ENCODE assay signal across 1 cellular context in the genomic region with DNA sequence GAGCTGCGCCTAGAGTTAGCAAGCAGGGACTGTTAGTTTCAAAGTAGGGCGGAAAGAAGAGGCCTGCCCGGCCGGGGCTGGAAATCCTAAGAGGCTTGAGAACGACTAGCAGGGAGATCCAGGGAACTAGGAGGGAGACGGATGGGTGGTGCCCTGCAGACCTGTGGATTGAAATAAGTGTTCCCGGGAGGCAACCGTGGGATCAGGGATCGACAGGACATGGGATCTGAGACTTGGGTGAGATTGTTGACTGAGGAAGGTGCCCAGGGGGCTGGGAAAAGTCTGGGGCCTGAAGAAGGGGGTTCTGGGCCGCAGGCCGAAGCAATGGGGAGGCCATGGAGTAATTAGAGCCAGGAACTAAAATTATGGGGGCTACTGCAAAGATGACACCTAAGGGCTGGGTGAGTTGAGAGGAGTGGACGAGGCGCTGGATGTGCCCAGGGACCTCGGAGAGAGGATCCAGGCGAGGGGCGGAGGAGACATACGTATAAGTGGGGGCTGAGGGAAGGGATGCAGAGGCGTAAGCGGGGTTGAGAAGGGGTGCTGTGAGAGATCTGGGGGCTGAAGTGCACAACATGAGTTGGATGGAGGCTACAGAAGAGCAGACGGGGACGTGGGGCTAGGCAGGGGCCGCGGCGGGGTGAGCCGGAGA.
TF ChIP-seq lines count a peak whose summit lies in the region.

No MANE protein-coding gene starts in this region.

TF ChIP-seq in HEK293, 187 proteins besides CTCF, POLR2A, EP300 and RAD21 (continued from another document):
- TF ChIP-seq, protein P1, sequence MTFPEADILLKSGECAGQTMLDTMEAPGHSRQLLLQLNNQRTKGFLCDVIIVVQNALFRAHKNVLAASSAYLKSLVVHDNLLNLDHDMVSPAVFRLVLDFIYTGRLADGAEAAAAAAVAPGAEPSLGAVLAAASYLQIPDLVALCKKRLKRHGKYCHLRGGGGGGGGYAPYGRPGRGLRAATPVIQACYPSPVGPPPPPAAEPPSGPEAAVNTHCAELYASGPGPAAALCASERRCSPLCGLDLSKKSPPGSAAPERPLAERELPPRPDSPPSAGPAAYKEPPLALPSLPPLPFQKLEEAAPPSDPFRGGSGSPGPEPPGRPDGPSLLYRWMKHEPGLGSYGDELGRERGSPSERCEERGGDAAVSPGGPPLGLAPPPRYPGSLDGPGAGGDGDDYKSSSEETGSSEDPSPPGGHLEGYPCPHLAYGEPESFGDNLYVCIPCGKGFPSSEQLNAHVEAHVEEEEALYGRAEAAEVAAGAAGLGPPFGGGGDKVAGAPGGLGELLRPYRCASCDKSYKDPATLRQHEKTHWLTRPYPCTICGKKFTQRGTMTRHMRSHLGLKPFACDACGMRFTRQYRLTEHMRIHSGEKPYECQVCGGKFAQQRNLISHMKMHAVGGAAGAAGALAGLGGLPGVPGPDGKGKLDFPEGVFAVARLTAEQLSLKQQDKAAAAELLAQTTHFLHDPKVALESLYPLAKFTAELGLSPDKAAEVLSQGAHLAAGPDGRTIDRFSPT (tag by site-specific recombination; IDR thresholded peaks at IDR 0.05): peak; percentile 80; the same call in 1 of the 2 replicates
- TF ChIP-seq ZBTB11 (tag by site-specific recombination; conservative IDR thresholded peaks at IDR 0.05; ENCODE audit: low read depth) (peak; percentile 43; the same call in 1 of the 2 replicates), ZNF768 (tag by site-specific recombination; IDR thresholded peaks at IDR 0.05) (no peak), YY1 (tag by site-specific recombination; IDR thresholded peaks at IDR 0.05) (no peak), ZNF214 (tag by site-specific recombination; IDR thresholded peaks at IDR 0.05; ENCODE audit: borderline replicate concordance) (no peak), ZBTB48 (tag by site-specific recombination; IDR thresholded peaks at IDR 0.05) (peak; percentile 99), SALL2 (tag by site-specific recombination; IDR thresholded peaks at IDR 0.05; ENCODE audit: borderline replicate concordance) (no peak), ZBTB17 (tag by site-specific recombination; IDR thresholded peaks at IDR 0.05) (peak; percentile 94), BCL11A (tag by site-specific recombination; IDR thresholded peaks at IDR 0.05; ENCODE audit: low read depth) (no peak), ZNF704 (tag by site-specific recombination; IDR thresholded peaks at IDR 0.05) (no peak), ZNF561 (tag by site-specific recombination; IDR thresholded peaks at IDR 0.05; ENCODE audit: borderline replicate concordance) (no peak), ZNF175 (tag by site-specific recombination; IDR thresholded peaks at IDR 0.05) (no peak), ZNF501 (tag by site-specific recombination; IDR thresholded peaks at IDR 0.05) (no peak), MYNN (tag by site-specific recombination; IDR thresholded peaks at IDR 0.05; ENCODE audit: borderline replicate concordance) (no peak), KLF16 (tag by site-specific recombination; IDR thresholded peaks at IDR 0.05) (peak; percentile 45), ZFHX2 (tag by site-specific recombination; conservative IDR thresholded peaks at IDR 0.05) (peak; percentile 84), ZNF335 (tag by site-specific recombination; conservative IDR thresholded peaks at IDR 0.05) (peak; percentile 53), ZNF488 (tag by site-specific recombination; IDR thresholded peaks at IDR 0.05) (no peak), AEBP2 (tag by site-specific recombination; IDR thresholded peaks at IDR 0.05; ENCODE audit: borderline replicate concordance) (no peak), ZNF792 (tag by site-specific recombination; IDR thresholded peaks at IDR 0.05) (no peak), ZSCAN30 (tag by site-specific recombination; IDR thresholded peaks at IDR 0.05) (peak; percentile 60; the same call in 1 of the 2 replicates), ZNF571 (tag by site-specific recombination; IDR thresholded peaks at IDR 0.05) (no peak), SCRT1 (tag by site-specific recombination; IDR thresholded peaks at IDR 0.05; ENCODE audit: borderline replicate concordance) (peak; percentile 79), ZNF239 (tag by site-specific recombination; IDR thresholded peaks at IDR 0.05) (no peak), MEIS1 (CRISPR knock-in tag; IDR thresholded peaks at IDR 0.05; ENCODE audit: borderline replicate concordance) (no peak), ZNF510 (tag by site-specific recombination; IDR thresholded peaks at IDR 0.05; ENCODE audit: insufficient replicate concordance) (no peak), ZNF560 (tag by site-specific recombination; IDR thresholded peaks at IDR 0.05; ENCODE audit: borderline replicate concordance) (no peak), ZNF341 (tag by site-specific recombination; IDR thresholded peaks at IDR 0.05; ENCODE audit: low read depth) (no peak)
- TF ChIP-seq, protein P2, sequence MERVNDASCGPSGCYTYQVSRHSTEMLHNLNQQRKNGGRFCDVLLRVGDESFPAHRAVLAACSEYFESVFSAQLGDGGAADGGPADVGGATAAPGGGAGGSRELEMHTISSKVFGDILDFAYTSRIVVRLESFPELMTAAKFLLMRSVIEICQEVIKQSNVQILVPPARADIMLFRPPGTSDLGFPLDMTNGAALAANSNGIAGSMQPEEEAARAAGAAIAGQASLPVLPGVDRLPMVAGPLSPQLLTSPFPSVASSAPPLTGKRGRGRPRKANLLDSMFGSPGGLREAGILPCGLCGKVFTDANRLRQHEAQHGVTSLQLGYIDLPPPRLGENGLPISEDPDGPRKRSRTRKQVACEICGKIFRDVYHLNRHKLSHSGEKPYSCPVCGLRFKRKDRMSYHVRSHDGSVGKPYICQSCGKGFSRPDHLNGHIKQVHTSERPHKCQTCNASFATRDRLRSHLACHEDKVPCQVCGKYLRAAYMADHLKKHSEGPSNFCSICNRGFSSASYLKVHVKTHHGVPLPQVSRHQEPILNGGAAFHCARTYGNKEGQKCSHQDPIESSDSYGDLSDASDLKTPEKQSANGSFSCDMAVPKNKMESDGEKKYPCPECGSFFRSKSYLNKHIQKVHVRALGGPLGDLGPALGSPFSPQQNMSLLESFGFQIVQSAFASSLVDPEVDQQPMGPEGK (tag by site-specific recombination; IDR thresholded peaks at IDR 0.05): peak; percentile 87
- TF ChIP-seq, protein P3, sequence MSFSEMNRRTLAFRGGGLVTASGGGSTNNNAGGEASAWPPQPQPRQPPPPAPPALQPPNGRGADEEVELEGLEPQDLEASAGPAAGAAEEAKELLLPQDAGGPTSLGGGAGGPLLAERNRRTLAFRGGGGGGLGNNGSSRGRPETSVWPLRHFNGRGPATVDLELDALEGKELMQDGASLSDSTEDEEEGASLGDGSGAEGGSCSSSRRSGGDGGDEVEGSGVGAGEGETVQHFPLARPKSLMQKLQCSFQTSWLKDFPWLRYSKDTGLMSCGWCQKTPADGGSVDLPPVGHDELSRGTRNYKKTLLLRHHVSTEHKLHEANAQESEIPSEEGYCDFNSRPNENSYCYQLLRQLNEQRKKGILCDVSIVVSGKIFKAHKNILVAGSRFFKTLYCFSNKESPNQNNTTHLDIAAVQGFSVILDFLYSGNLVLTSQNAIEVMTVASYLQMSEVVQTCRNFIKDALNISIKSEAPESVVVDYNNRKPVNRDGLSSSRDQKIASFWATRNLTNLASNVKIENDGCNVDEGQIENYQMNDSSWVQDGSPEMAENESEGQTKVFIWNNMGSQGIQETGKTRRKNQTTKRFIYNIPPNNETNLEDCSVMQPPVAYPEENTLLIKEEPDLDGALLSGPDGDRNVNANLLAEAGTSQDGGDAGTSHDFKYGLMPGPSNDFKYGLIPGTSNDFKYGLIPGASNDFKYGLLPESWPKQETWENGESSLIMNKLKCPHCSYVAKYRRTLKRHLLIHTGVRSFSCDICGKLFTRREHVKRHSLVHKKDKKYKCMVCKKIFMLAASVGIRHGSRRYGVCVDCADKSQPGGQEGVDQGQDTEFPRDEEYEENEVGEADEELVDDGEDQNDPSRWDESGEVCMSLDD (tag by site-specific recombination; IDR thresholded peaks at IDR 0.05): peak; percentile 83
